1 cellular context compared by ENCODE assay signal in genomic region chr2:237624565-237624964, GRCh38.
TF ChIP-seq lines count a peak whose summit lies in the region.

No MANE protein-coding gene starts in this region.

TF ChIP-seq in HCT116, 20 proteins besides CTCF, POLR2A, EP300 and RAD21:
- no peak for TF ChIP-seq TCF7L2 (IDR thresholded peaks at IDR 0.05; ENCODE audit: borderline replicate concordance, extremely low read depth, insufficient read depth, insufficient read length)
- no peak for TF ChIP-seq EGR1 (IDR thresholded peaks at IDR 0.05; ENCODE audit: low read depth)
- no peak for TF ChIP-seq ZBTB33 (IDR thresholded peaks at IDR 0.05; ENCODE audit: extremely low read depth, insufficient replicate concordance, low read length)
- no peak for TF ChIP-seq CBX3 (IDR thresholded peaks at IDR 0.05; ENCODE audit: low read depth)
- TF ChIP-seq EZH2 (IDR thresholded peaks at IDR 0.05): no peak
- no peak for TF ChIP-seq SIN3A (IDR thresholded peaks at IDR 0.05; ENCODE audit: low read depth)
- TF ChIP-seq REST (IDR thresholded peaks at IDR 0.05; ENCODE audit: low read depth): no peak
- no peak for TF ChIP-seq ATF3 (IDR thresholded peaks at IDR 0.05)
- TF ChIP-seq FOSL1 (IDR thresholded peaks at IDR 0.05; ENCODE audit: low read depth): no peak
- no peak for TF ChIP-seq ELF1 (IDR thresholded peaks at IDR 0.05; ENCODE audit: borderline replicate concordance, low read depth)
- TF ChIP-seq YY1 (IDR thresholded peaks at IDR 0.05; ENCODE audit: extremely low read depth, insufficient replicate concordance, low read depth, low read length): no peak
- TF ChIP-seq EZH2phosphoT487 (IDR thresholded peaks at IDR 0.05; ENCODE audit: borderline replicate concordance): no peak
- TF ChIP-seq JUND (IDR thresholded peaks at IDR 0.05): no peak
- no peak for TF ChIP-seq POLR2AphosphoS5 (IDR thresholded peaks at IDR 0.05; ENCODE audit: low read depth, low read length)
- no peak for TF ChIP-seq CEBPB (IDR thresholded peaks at IDR 0.05; ENCODE audit: low read depth)
- TF ChIP-seq ZNF274 (IDR thresholded peaks at IDR 0.05; ENCODE audit: low read depth, low read length): no peak
- TF ChIP-seq ZFX (IDR thresholded peaks at IDR 0.05): no peak
- no peak for TF ChIP-seq SRF (IDR thresholded peaks at IDR 0.05; ENCODE audit: low read depth)
TF ChIP-seq in HCT116: peak in this region for 0.
